ENCODE assay signal across 14 cellular contexts in the genomic region with DNA sequence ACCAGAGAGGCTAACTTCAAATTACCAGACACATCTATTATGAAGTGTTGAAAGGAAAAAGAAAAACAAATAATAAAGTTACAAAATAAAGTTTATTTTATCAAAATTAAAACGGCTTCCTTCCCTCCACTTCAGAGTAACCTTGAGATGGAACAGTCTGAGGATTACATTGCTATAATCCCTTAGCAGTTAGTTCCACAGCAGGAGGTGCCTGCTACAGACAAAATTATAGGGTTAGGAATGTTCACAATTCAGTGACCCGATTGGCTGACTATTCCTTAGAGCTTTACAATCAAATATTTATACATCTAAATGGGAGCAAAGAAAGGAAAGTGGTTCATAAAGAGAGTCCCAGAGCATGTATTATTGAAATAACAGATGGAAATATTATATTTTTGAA.
"Had no signal": no experiment of that assay in that cellular context is flagged by ENCODE, and none has a peak within 500 bp of the region (broad histone marks: within the 10 kb centered on the region; RNA-seq: fewer than 3 reads in every experiment).

No MANE protein-coding gene starts in this region.

- H3K9ac ChIP-seq: parathyroid adenoma had no signal

- H3K79me2 ChIP-seq: parathyroid adenoma had no signal

- H3K4me1 ChIP-seq: parathyroid adenoma, sigmoid colon, spleen, stomach, testis had no signal

- H3K27me3 ChIP-seq: sigmoid colon, stomach, testis had no signal

- H3K4me3 Mint-ChIP-seq: activated naive CD8-positive, alpha-beta T cell treated with anti-CD3 and anti-CD28 coated beads for 36 hours; activated T-helper 1 cell treated with anti-CD3 and anti-CD28 coated beads, Interleukin-12 subunit alpha, Interleukin-12 subunit beta, Interleukin-2, Interleukin-4 antibody, amounts not matched to agents 30 ng/mL and 10 ng/mL and 1 ng/mL, durations not matched to agents 14 hours and 24 hours and 36 hours; dendritic cell treated with granulocyte-macrophage colony-stimulating factor and Interleukin-4, amounts not matched to agents 40 ng/mL and 50 ng/mL, for 4 days; neural crest cell had no signal

- H3K4me3 ChIP-seq: sigmoid colon, spleen, stomach, testis had no signal

- DNase-seq: activated CD4-positive, CD25-positive, alpha-beta regulatory T cell treated with anti-CD3 and anti-CD28 coated beads, Interleukin-2, amount 50 U/mL, for 72 hours; activated naive CD8-positive, alpha-beta T cell treated with anti-CD3 and anti-CD28 coated beads for 36 hours; effector memory CD4-positive, alpha-beta T cell; foreskin melanocyte; kidney glomerular epithelial cell; sigmoid colon; spleen; stomach; T-helper 9 cell; testis had no signal

- H3K9me3 ChIP-seq: sigmoid colon, testis had no signal

- H3K36me3 Mint-ChIP-seq: activated naive CD8-positive, alpha-beta T cell treated with anti-CD3 and anti-CD28 coated beads for 36 hours had no signal

- H3K27ac ChIP-seq: parathyroid adenoma, sigmoid colon, spleen, stomach, testis had no signal

- H3K4me1 Mint-ChIP-seq: activated naive CD8-positive, alpha-beta T cell treated with anti-CD3 and anti-CD28 coated beads for 36 hours; neural crest cell had no signal

- H3K27ac Mint-ChIP-seq: activated naive CD8-positive, alpha-beta T cell treated with anti-CD3 and anti-CD28 coated beads for 36 hours; activated T-helper 1 cell treated with anti-CD3 and anti-CD28 coated beads, Interleukin-12 subunit alpha, Interleukin-12 subunit beta, Interleukin-2, Interleukin-4 antibody, amounts not matched to agents 30 ng/mL and 10 ng/mL and 1 ng/mL, durations not matched to agents 14 hours and 24 hours and 36 hours; dendritic cell treated with granulocyte-macrophage colony-stimulating factor and Interleukin-4, amounts not matched to agents 40 ng/mL and 50 ng/mL, for 4 days had no signal

- H3K36me3 ChIP-seq: sigmoid colon, spleen, stomach had no signal

- H2AFZ ChIP-seq: parathyroid adenoma had no signal

- H3K27me3 Mint-ChIP-seq: dendritic cell treated with granulocyte-macrophage colony-stimulating factor and Interleukin-4, amounts not matched to agents 40 ng/mL and 50 ng/mL, for 4 days had no signal
